Comparison of ENCODE assay signal across 8 cellular contexts in the genomic region with DNA sequence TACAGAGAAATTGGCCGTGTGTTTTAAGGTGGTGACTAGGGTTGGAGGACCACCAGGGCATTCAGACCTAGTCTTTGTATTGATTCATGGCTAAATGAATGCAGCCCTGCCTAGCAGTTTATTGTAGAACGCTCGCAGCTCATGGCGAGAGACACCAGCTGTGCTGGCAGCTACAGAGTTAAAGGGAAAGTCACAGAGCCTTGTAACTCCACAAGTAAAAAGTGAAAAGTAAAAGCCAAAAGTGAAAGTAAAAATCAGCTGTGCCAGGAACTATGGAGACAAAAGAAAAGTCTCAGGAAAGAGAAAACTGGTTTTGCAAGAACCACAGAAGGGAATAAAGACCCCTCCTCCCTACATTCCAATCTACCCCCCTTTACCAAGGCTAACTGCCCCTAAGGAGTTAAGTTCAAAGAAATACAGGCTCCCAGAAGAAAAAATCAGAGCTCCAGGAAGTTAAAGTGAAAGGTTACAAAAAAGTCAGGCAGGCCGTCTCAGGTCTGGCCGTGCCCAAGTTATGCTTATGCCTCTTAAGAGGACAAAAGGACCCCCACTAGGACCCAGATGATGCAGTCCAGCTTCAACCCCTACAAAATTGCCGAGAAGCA. TPM values are rescaled to one million over a fixed set of nuclear protein-coding genes. Genes with fewer than 3 reads are reported as not detected.
DNase-seq lines count a peak whose midpoint lies in the region; ATAC-seq and TF ChIP-seq lines count a peak whose summit lies in the region.

No MANE protein-coding gene starts in this region.

- no peak for TF ChIP-seq CTCF in GM12875 (IDR thresholded peaks at IDR 0.05; ENCODE audit: borderline replicate concordance, insufficient read depth, low read depth, low read length)
- no peak for TF ChIP-seq CTCF in SU-DHL-6 (IDR thresholded peaks at IDR 0.05; ENCODE audit: insufficient read depth, low read length, poor library complexity, severe bottlenecking)
- TF ChIP-seq CTCF in natural killer cell (IDR thresholded peaks at IDR 0.05) = no peak
- TF ChIP-seq CTCF in chondrocyte (IDR thresholded peaks at IDR 0.05) = no peak

- no peaks in the 10 kb centered on the region for H3K36me3 ChIP-seq in SU-DHL-6 (ENCODE audit: low read length)

- H3K9me3 ChIP-seq in SU-DHL-6 (ENCODE audit: insufficient read depth, low read length) = no peaks in the 10 kb centered on the region

- peak; percentile 70 for DNase-seq in ACHN
- peak; percentile 62 for DNase-seq in fibroblast of gingiva (ENCODE audit: low read depth)
- DNase-seq in natural killer cell = no peak
- DNase-seq in chondrocyte (ENCODE audit: low spot score) = no peak
- DNase-seq in cerebellar nuclear complex (lab: John Stamatoyannopoulos, UW) = no peak

- no peaks in the 10 kb centered on the region for H3K79me2 ChIP-seq in SU-DHL-6 (ENCODE audit: insufficient read depth, low read length)

- H3K27ac ChIP-seq in SU-DHL-6 (ENCODE audit: low read depth, low read length) = no peak overlapping the region

- peak overlapping the region; percentile 41 for H3K4me2 ChIP-seq in SU-DHL-6 (ENCODE audit: low read depth, low read length, poor library complexity, severe bottlenecking)

- H4K20me1 ChIP-seq in SU-DHL-6 (ENCODE audit: low read depth, low read length) = no peaks in the 10 kb centered on the region

- ATAC-seq in natural killer cell = peak; percentile 62 to 79 (median 75)
- ATAC-seq in HG02852 (IDR thresholded peaks at IDR 0.05; ENCODE audit: unreplicated experiment) = no peak

- H2AFZ ChIP-seq in SU-DHL-6 (ENCODE audit: low read depth, low read length, severe bottlenecking) = no peak overlapping the region

- no peaks in the 10 kb centered on the region for H3K9me2 ChIP-seq in SU-DHL-6 (replicated peaks; ENCODE audit: insufficient read depth, low read length)

- no peaks in the 10 kb centered on the region for H3K27me3 ChIP-seq in SU-DHL-6 (ENCODE audit: low read length)

- H3K27me3 Mint-ChIP-seq in natural killer cell (ENCODE audit: low read depth in 2 of 2) (no peaks in the 10 kb centered on the region), chondrocyte (ENCODE audit: low read depth) (no peaks in the 10 kb centered on the region)

- no peak overlapping the region for H3K9ac ChIP-seq in SU-DHL-6 (ENCODE audit: low read length)

- H3K4me3 Mint-ChIP-seq in natural killer cell (no peak overlapping the region), chondrocyte (ENCODE audit: unreplicated experiment) (no peak overlapping the region)

- H3K27ac Mint-ChIP-seq in natural killer cell (no peak overlapping the region), chondrocyte (ENCODE audit: unreplicated experiment) (no peak overlapping the region)

- no peaks in the 10 kb centered on the region for H3K4me1 Mint-ChIP-seq in natural killer cell
- H3K4me1 Mint-ChIP-seq in chondrocyte (ENCODE audit: low read depth) = no peaks in the 10 kb centered on the region

- in situ Hi-C loops in ACHN (cut with HindIII; ENCODE audit: low pct_ligation_motif_present, low pct_unique_long_range_greater_than_20kb, low sequenced_read_pairs) = no loop called here

- no peaks in the 10 kb centered on the region for H3F3A ChIP-seq in SU-DHL-6 (ENCODE audit: insufficient read depth)

- intact Hi-C loops in natural killer cell (cut with micrococcal nuclease) = loop anchor here (2.0 kb wide), 1 partner anchor 55 kb away; the partner anchor contains the start of genes HADHA and HADHB

- H3K36me3 Mint-ChIP-seq in natural killer cell (no peaks in the 10 kb centered on the region), chondrocyte (ENCODE audit: low read depth) (no peaks in the 10 kb centered on the region)

- H3K4me3 ChIP-seq in GM12875 (ENCODE audit: low read depth, low read length) (peak overlapping the region; percentile 49), SU-DHL-6 (ENCODE audit: insufficient read depth, low read length, poor library complexity, severe bottlenecking) (no peak overlapping the region)

- no peaks in the 10 kb centered on the region for H3K9me3 Mint-ChIP-seq in natural killer cell
- peaks cover 2% of the 10 kb centered on the region for H3K9me3 Mint-ChIP-seq in chondrocyte (ENCODE audit: low read depth)

RNA-seq across cellular contexts. Expression of gene SELENOI, which starts 46.4 kb away (rescaled TPM):
- total RNA-seq in natural killer cell (10 to 100 TPM; 28.1 to 47.6 (median 36.4) TPM), chondrocyte (15.5 to 22.2 TPM (median 17.2 TPM) in 3 replicates)

RNA-seq across cellular contexts. Expression of gene ADGRF3, which starts 47.0 kb away (rescaled TPM):
- total RNA-seq in natural killer cell (1 to 10 TPM in 2 of 3 donors, under 1 TPM in 1; 0.97 to 2.1 (median 2.1) TPM), chondrocyte (0.10 to 0.85 TPM (median 0.12 TPM) in 3 replicates)

RNA-seq across cellular contexts. Expression of gene HADHB, which starts 54.9 kb away (rescaled TPM):
- total RNA-seq in natural killer cell (10 to 100 TPM; 43.1 to 58.8 (median 53.0) TPM), chondrocyte (85.0 to 96.8 TPM (median 89.1 TPM) in 3 replicates)

RNA-seq across cellular contexts. Expression of gene HADHA, which starts 55.2 kb away (rescaled TPM):
- total RNA-seq in natural killer cell (10 to 100 TPM; 66.6 to 76.1 (median 68.9) TPM), chondrocyte (98.0 to 119 TPM (median 103 TPM) in 3 replicates)

Comparison
In these comparisons a context has a peak if more than half of its experiments do, and no peak if none do; other contexts are left out.
1. DNase-seq: peak in ACHN (single experiment) and fibroblast of gingiva (single experiment); none in natural killer cell (single experiment), chondrocyte (single experiment) and cerebellar nuclear complex (0 of 2).